8 cellular contexts compared by ENCODE assay signal in genomic region chr11:8871283-8871775, GRCh38. TPM values are rescaled to one million over a fixed set of nuclear protein-coding genes. Genes with fewer than 3 reads are reported as not detected.
DNase-seq lines count a peak whose midpoint lies in the region; ATAC-seq and TF ChIP-seq lines count a peak whose summit lies in the region.

No MANE protein-coding gene starts in this region.

- TF ChIP-seq CTCF in ascending aorta (IDR thresholded peaks at IDR 0.05) (no peak), psoas muscle (IDR thresholded peaks at IDR 0.05) (no peak)

- H3K4me3 ChIP-seq in ascending aorta (peak overlapping the region; percentile 75 to 90), psoas muscle (peak overlapping the region; percentile 90)

- H3K9me3 ChIP-seq in ascending aorta: no peaks in the 10 kb centered on the region
- no peaks in the 10 kb centered on the region for H3K9me3 ChIP-seq in psoas muscle

- peak overlapping the region; percentile 36 to 70 for H3K27ac ChIP-seq in ascending aorta
- peak overlapping the region; percentile 79 for H3K27ac ChIP-seq in psoas muscle

- DNase-seq in G401 (ENCODE audit: low spot score) (peak; percentile 75), NCI-H1694 (lab: John Stamatoyannopoulos, UW) (peak; percentile 38), ascending aorta (ENCODE audit: low spot score in 2 of 2) (peak in 1 of 2 donors; percentile 73), hepatic stellate cell (ENCODE audit: low spot score) (peak; percentile 90), psoas muscle (peak; percentile 61 to 70), GOT3 (lab: John Stamatoyannopoulos, UW) (no peak)

- ATAC-seq in psoas muscle: peak; percentile 48 to 78 (median 68)
- ATAC-seq in GM21423 (IDR thresholded peaks at IDR 0.05; ENCODE audit: unreplicated experiment): no peak
- ATAC-seq in HG03460 (IDR thresholded peaks at IDR 0.05; ENCODE audit: unreplicated experiment): no peak

- in situ Hi-C loops in G401 (cut with HindIII; ENCODE audit: low sequenced_read_pairs): no loop called here

- intact Hi-C loops in ascending aorta (cut with DNase I) (loop anchor here (5.0 kb wide), 1 partner anchor 91 kb away; the partner anchor contains the start of gene TMEM9B), psoas muscle (cut with DNase I) (loop anchor here in 1 of 2 donors (5.0 kb wide), 1 partner anchor 36 kb away; no protein-coding TSS in a partner anchor)

- WGBS in psoas muscle, 3 donors: 2 to 4% (median 2%) methylated on average over 14 to 15 of the region's 15 CpGs

- H3K36me3 ChIP-seq in ascending aorta: no peaks in the 10 kb centered on the region
- H3K36me3 ChIP-seq in psoas muscle (ENCODE audit: insufficient read depth in 1 of 2, low read depth in 1 of 2): no peaks in the 10 kb centered on the region

- H3K27me3 ChIP-seq in ascending aorta (no peaks in the 10 kb centered on the region), psoas muscle (ENCODE audit: insufficient read depth in 3 of 3, low read length in 2 of 3) (no peaks in the 10 kb centered on the region)

- H3K4me1 ChIP-seq in ascending aorta: peaks cover 0 to 2% of the 10 kb centered on the region in 2 donors
- H3K4me1 ChIP-seq in psoas muscle: peaks cover 8% of the 10 kb centered on the region

RNA-seq across cellular contexts. Expression of gene AKIP1, which starts 39.7 kb away (rescaled TPM):
- 49.0 and 62.7 TPM in 2 replicates for total RNA-seq in G401 (2014; rRNA removed; shearing (Covaris generic))
- total RNA-seq in ascending aorta (11.4 TPM), psoas muscle (10 to 100 TPM; 11.3 to 22.7 (median 16.5) TPM)
- 10 to 100 TPM; 18.8 to 30.2 (median 21.6) TPM for polyA plus RNA-seq in psoas muscle

Comparison
In these comparisons a context has a peak if more than half of its experiments do, and no peak if none do; other contexts are left out.
1. ATAC-seq: peak in psoas muscle (4 of 4); none in GM21423 (single experiment) and HG03460 (single experiment).